In the genomic region with DNA sequence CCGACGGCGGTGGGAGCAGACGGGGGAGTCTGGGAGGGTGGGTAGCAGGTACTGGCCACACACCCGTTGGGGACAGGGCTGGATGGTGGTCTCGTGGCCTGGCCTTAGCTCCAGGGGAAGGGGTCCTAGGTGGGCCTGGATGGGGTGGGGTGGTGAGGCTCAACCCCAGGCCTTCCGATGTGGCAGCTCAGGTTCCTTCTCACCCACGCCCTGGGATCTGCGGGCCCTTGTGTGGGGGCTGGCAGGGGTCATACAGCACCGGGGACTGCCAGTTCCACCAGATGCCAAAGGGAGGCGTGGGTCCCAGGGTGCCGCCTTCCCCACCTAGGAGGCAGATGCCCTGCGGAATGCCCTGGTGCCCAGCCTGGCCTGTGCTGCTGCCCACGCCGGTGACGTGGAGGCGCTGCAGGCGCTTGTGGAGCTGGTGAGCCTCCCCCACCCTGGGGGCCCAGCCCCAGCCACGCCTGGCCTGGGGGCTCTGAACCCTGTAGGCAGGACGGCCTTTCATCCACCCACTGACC, we compare ENCODE assay signal across 27 cellular contexts. TPM values are rescaled to one million over a fixed set of nuclear protein-coding genes. Genes with fewer than 3 reads are reported as not detected.
DNase-seq lines count a peak whose midpoint lies in the region; ATAC-seq and TF ChIP-seq lines count a peak whose summit lies in the region.
"Had no signal": no experiment of that assay in that cellular context is flagged by ENCODE, and none has a peak within 500 bp of the region (broad histone marks: within the 10 kb centered on the region; RNA-seq: fewer than 3 reads in every experiment).

No MANE protein-coding gene starts in this region.

- no peak for TF ChIP-seq EP300 in transverse colon (IDR thresholded peaks at IDR 0.05; ENCODE audit: low read depth)

- H3K9me3 ChIP-seq in endodermal cell (ENCODE audit: control insufficient read depth, low read length) (no peaks in the 10 kb centered on the region), left lung (no peaks in the 10 kb centered on the region), transverse colon (no peaks in the 10 kb centered on the region)
- H3K9me3 ChIP-seq: pancreas had no signal

- in situ Hi-C loops in transverse colon (cut with MboI; ENCODE audit: low pct_ligation_motif_present in 1 of 4, low pct_unique_long_range_greater_than_20kb in 1 of 4, low sequenced_read_pairs in 3 of 4) = no loop called here

- H3K9me3 Mint-ChIP-seq in activated naive CD4-positive, alpha-beta T cell treated with anti-CD3 and anti-CD28 coated beads, Interleukin-2, amount 10 ng/mL, durations not matched to agents 7 days and 5 days = no peaks in the 10 kb centered on the region
- H3K9me3 Mint-ChIP-seq in activated naive CD4-positive, alpha-beta T cell treated with anti-CD3 and anti-CD28 coated beads for 36 hours = no peaks in the 10 kb centered on the region
- H3K9me3 Mint-ChIP-seq in endodermal cell = no peaks in the 10 kb centered on the region
- H3K9me3 Mint-ChIP-seq: CD8-positive, alpha-beta memory T cell; dendritic cell treated with granulocyte-macrophage colony-stimulating factor and Interleukin-4, amounts not matched to agents 40 ng/mL and 50 ng/mL, for 4 days; naive thymus-derived CD4-positive, alpha-beta T cell; stimulated activated naive CD8-positive, alpha-beta T cell treated with anti-CD3 and anti-CD28 coated beads, Interleukin-15, Interleukin-2, amounts not matched to agents 100 ng/mL and 50 ng/mL, for 24 hours had no signal

- H3K27me3 ChIP-seq in endodermal cell (ENCODE audit: control insufficient read depth, insufficient read depth, low read length, poor library complexity, severe bottlenecking) = no peaks in the 10 kb centered on the region
- peaks cover 0 to 41% of the 10 kb centered on the region in 2 donors for H3K27me3 ChIP-seq in left lung
- H3K27me3 ChIP-seq in transverse colon = no peaks in the 10 kb centered on the region
- H3K27me3 ChIP-seq: pancreas had no signal

- H3K4me3 ChIP-seq in endodermal cell (ENCODE audit: low read length) (no peak overlapping the region), left lung (no peak overlapping the region), transverse colon (no peak overlapping the region)
- H3K4me3 ChIP-seq: pancreas, PC-9 had no signal

- ATAC-seq in left lung = no peak
- no peak for ATAC-seq in HG02885 (IDR thresholded peaks at IDR 0.05; ENCODE audit: poor library complexity, unreplicated experiment)
- ATAC-seq in HG03439 (IDR thresholded peaks at IDR 0.05; ENCODE audit: unreplicated experiment) = no peak
- no peak for ATAC-seq in HG03280 (IDR thresholded peaks at IDR 0.05; ENCODE audit: unreplicated experiment)
- ATAC-seq: naive thymus-derived CD4-positive, alpha-beta T cell; sciatic nerve had no signal

- peak; percentile 14 for DNase-seq in activated naive CD4-positive, alpha-beta T cell treated with anti-CD3 and anti-CD28 coated beads, Interleukin-2, amount 10 ng/mL, durations not matched to agents 7 days and 5 days
- no peak for DNase-seq in activated naive CD4-positive, alpha-beta T cell treated with anti-CD3 and anti-CD28 coated beads for 36 hours
- DNase-seq in endodermal cell = peak; percentile 28
- peak; percentile 20 to 76 for DNase-seq in left lung
- peak; percentile 12 for DNase-seq in transverse colon
- DNase-seq: activated gamma-delta T cell treated with Interleukin-2 at 50 U/mL for 16 hours; AML-193; amniotic stem cell; DMS153; Karpas-422; MV-4-11; naive thymus-derived CD4-positive, alpha-beta T cell; NCI-H510A treated with DMSO at 0.1 percent for 48 hours; NK-92 treated with Interleukin-12 subunit alpha and Interleukin-12 subunit beta, amount 100 ng/mL, for 24 hours; PC-9; SIG-M5; stimulated activated CD4-positive, alpha-beta T cell treated with anti-CD3 and anti-CD28 coated beads, Interleukin-15, amount 100 ng/mL, for 24 hours; trophoblast cell had no signal

- CTCF ChIA-PET in activated naive CD4-positive, alpha-beta T cell treated with anti-CD3 and anti-CD28 coated beads, Interleukin-2, amount 10 ng/mL, durations not matched to agents 7 days and 5 days (lab: Charles Lee) = no interaction called here
- CTCF ChIA-PET in activated naive CD4-positive, alpha-beta T cell treated with anti-CD3 and anti-CD28 coated beads for 36 hours (lab: Charles Lee) = no interaction called here

- intact Hi-C loops in activated naive CD4-positive, alpha-beta T cell treated with anti-CD3 and anti-CD28 coated beads for 36 hours (cut with micrococcal nuclease) = no loop called here
- intact Hi-C loops in left lung (cut with DNase I) = no loop called here
- intact Hi-C loops in transverse colon (cut with DNase I; ENCODE audit: low total_unique reads) = no loop called here

- WGBS in endodermal cell (ENCODE audit: insufficient coverage in 1 of 2, insufficient read length in 1 of 2), 2 experiments = 92 to 99% methylated on average over 11 to 20 of the region's 20 CpGs
- 60% methylated on average over 17 of the region's 20 CpGs; no CpG with 5 or more reads in 1 of the 2 donors for WGBS in transverse colon (ENCODE audit: low coverage in 1 of 2), 2 donors

- H3K9ac ChIP-seq in endodermal cell (ENCODE audit: extremely low read depth, low read length, poor library complexity, severe bottlenecking) = no peak overlapping the region

- H3K27ac Mint-ChIP-seq in activated naive CD4-positive, alpha-beta T cell treated with anti-CD3 and anti-CD28 coated beads, Interleukin-2, amount 10 ng/mL, durations not matched to agents 7 days and 5 days = no peak overlapping the region
- no peak overlapping the region for H3K27ac Mint-ChIP-seq in activated naive CD4-positive, alpha-beta T cell treated with anti-CD3 and anti-CD28 coated beads for 36 hours
- H3K27ac Mint-ChIP-seq in endodermal cell = no peak overlapping the region
- H3K27ac Mint-ChIP-seq: CD8-positive, alpha-beta memory T cell; dendritic cell treated with granulocyte-macrophage colony-stimulating factor and Interleukin-4, amounts not matched to agents 40 ng/mL and 50 ng/mL, for 4 days; naive thymus-derived CD4-positive, alpha-beta T cell; stimulated activated naive CD8-positive, alpha-beta T cell treated with anti-CD3 and anti-CD28 coated beads, Interleukin-15, Interleukin-2, amounts not matched to agents 100 ng/mL and 50 ng/mL, for 24 hours had no signal

- TF ChIP-seq POLR2A in transverse colon (IDR thresholded peaks at IDR 0.05) = no peak

- no peaks in the 10 kb centered on the region for H3K4me1 Mint-ChIP-seq in activated naive CD4-positive, alpha-beta T cell treated with anti-CD3 and anti-CD28 coated beads, Interleukin-2, amount 10 ng/mL, durations not matched to agents 7 days and 5 days
- H3K4me1 Mint-ChIP-seq in activated naive CD4-positive, alpha-beta T cell treated with anti-CD3 and anti-CD28 coated beads for 36 hours (ENCODE audit: low read depth) = no peaks in the 10 kb centered on the region
- H3K4me1 Mint-ChIP-seq in endodermal cell = no peaks in the 10 kb centered on the region
- H3K4me1 Mint-ChIP-seq: CD8-positive, alpha-beta memory T cell; naive thymus-derived CD4-positive, alpha-beta T cell had no signal

- H3K4me1 ChIP-seq in endodermal cell (ENCODE audit: control insufficient read depth, insufficient read depth, low read length) (no peaks in the 10 kb centered on the region), left lung (no peaks in the 10 kb centered on the region), transverse colon (peaks cover 0 to 29% (median 24%) of the 10 kb centered on the region in 4 donors)
- H3K4me1 ChIP-seq: pancreas had no signal

- H3K4me3 Mint-ChIP-seq in activated naive CD4-positive, alpha-beta T cell treated with anti-CD3 and anti-CD28 coated beads, Interleukin-2, amount 10 ng/mL, durations not matched to agents 7 days and 5 days = no peak overlapping the region
- H3K4me3 Mint-ChIP-seq in activated naive CD4-positive, alpha-beta T cell treated with anti-CD3 and anti-CD28 coated beads for 36 hours = no peak overlapping the region
- no peak overlapping the region for H3K4me3 Mint-ChIP-seq in endodermal cell
- H3K4me3 Mint-ChIP-seq: CD8-positive, alpha-beta memory T cell; dendritic cell treated with granulocyte-macrophage colony-stimulating factor and Interleukin-4, amounts not matched to agents 40 ng/mL and 50 ng/mL, for 4 days; naive thymus-derived CD4-positive, alpha-beta T cell; stimulated activated naive CD8-positive, alpha-beta T cell treated with anti-CD3 and anti-CD28 coated beads, Interleukin-15, Interleukin-2, amounts not matched to agents 100 ng/mL and 50 ng/mL, for 24 hours had no signal

- no peaks in the 10 kb centered on the region for H3K36me3 ChIP-seq in endodermal cell (ENCODE audit: control insufficient read depth, insufficient read depth, low read length)
- no peaks in the 10 kb centered on the region for H3K36me3 ChIP-seq in left lung
- H3K36me3 ChIP-seq in transverse colon = no peaks in the 10 kb centered on the region
- H3K36me3 ChIP-seq: pancreas had no signal

- H3K27me3 Mint-ChIP-seq in activated naive CD4-positive, alpha-beta T cell treated with anti-CD3 and anti-CD28 coated beads, Interleukin-2, amount 10 ng/mL, durations not matched to agents 7 days and 5 days = no peaks in the 10 kb centered on the region
- no peaks in the 10 kb centered on the region for H3K27me3 Mint-ChIP-seq in activated naive CD4-positive, alpha-beta T cell treated with anti-CD3 and anti-CD28 coated beads for 36 hours (ENCODE audit: low read depth)
- no peaks in the 10 kb centered on the region for H3K27me3 Mint-ChIP-seq in endodermal cell (ENCODE audit: insufficient read depth)
- H3K27me3 Mint-ChIP-seq: CD8-positive, alpha-beta memory T cell; dendritic cell treated with granulocyte-macrophage colony-stimulating factor and Interleukin-4, amounts not matched to agents 40 ng/mL and 50 ng/mL, for 4 days; naive thymus-derived CD4-positive, alpha-beta T cell; stimulated activated naive CD8-positive, alpha-beta T cell treated with anti-CD3 and anti-CD28 coated beads, Interleukin-15, Interleukin-2, amounts not matched to agents 100 ng/mL and 50 ng/mL, for 24 hours had no signal

- H3K27ac ChIP-seq in endodermal cell (ENCODE audit: low read depth, low read length) (no peak overlapping the region), left lung (no peak overlapping the region), transverse colon (no peak overlapping the region)
- H3K27ac ChIP-seq: pancreas, PC-9 had no signal

- no peaks in the 10 kb centered on the region for H3K36me3 Mint-ChIP-seq in activated naive CD4-positive, alpha-beta T cell treated with anti-CD3 and anti-CD28 coated beads, Interleukin-2, amount 10 ng/mL, durations not matched to agents 7 days and 5 days
- no peaks in the 10 kb centered on the region for H3K36me3 Mint-ChIP-seq in activated naive CD4-positive, alpha-beta T cell treated with anti-CD3 and anti-CD28 coated beads for 36 hours (ENCODE audit: low read depth)
- no peaks in the 10 kb centered on the region for H3K36me3 Mint-ChIP-seq in endodermal cell (ENCODE audit: low read depth)
- H3K36me3 Mint-ChIP-seq: CD8-positive, alpha-beta memory T cell; naive thymus-derived CD4-positive, alpha-beta T cell had no signal

- no peak for TF ChIP-seq CTCF in endodermal cell (conservative IDR thresholded peaks at IDR 0.05)
- no peak for TF ChIP-seq CTCF in left lung (IDR thresholded peaks at IDR 0.05)
- TF ChIP-seq CTCF in transverse colon (IDR thresholded peaks at IDR 0.05) = no peak

RNA-seq across cellular contexts. Expression of gene ASPG, which starts 21.0 kb away (rescaled TPM):
- not detected for total RNA-seq in activated naive CD4-positive, alpha-beta T cell treated with anti-CD3 and anti-CD28 coated beads for 36 hours
- 1 to 10 TPM in 1 of 2 donors, under 1 TPM in 1; 0.71 to 1.4 TPM for total RNA-seq in endodermal cell
- polyA plus RNA-seq in endodermal cell (2013, experiment 1 of 2) = 0.32 TPM
- polyA plus RNA-seq in endodermal cell (2013, experiment 2 of 2) = 0.33 TPM
- 1 to 10 TPM; 1.4 TPM for total RNA-seq in left lung
- 10 to 100 TPM in 2 of 4 donors, 1 to 10 TPM in 2; 4.4 to 20.3 (median 8.7) TPM for total RNA-seq in transverse colon
- total RNA-seq: CD8-positive, alpha-beta memory T cell; G401; PC-9 had no signal
- polyA plus RNA-seq: CD8-positive, alpha-beta memory T cell; naive thymus-derived CD4-positive, alpha-beta T cell had no signal

RNA-seq across cellular contexts. Expression of gene KIF26A, which starts 31.9 kb away (rescaled TPM):
- total RNA-seq in activated naive CD4-positive, alpha-beta T cell treated with anti-CD3 and anti-CD28 coated beads for 36 hours = under 1 TPM; 0.07 TPM
- total RNA-seq in endodermal cell = 10 to 100 TPM; 36.7 to 54.8 TPM
- 9.9 TPM for polyA plus RNA-seq in endodermal cell (2013, experiment 1 of 2)
- polyA plus RNA-seq in endodermal cell (2013, experiment 2 of 2) = 8.4 TPM
- 1 to 10 TPM; 4.5 to 5.4 TPM for total RNA-seq in left lung
- 1 to 10 TPM; 2.2 to 7.8 (median 4.4) TPM for total RNA-seq in transverse colon
- polyA plus RNA-seq: CD8-positive, alpha-beta memory T cell; naive thymus-derived CD4-positive, alpha-beta T cell had no signal

Comparison
In these comparisons a context has a peak if more than half of its experiments do, and no peak if none do; other contexts are left out.
1. RNA of gene KIF26A, which starts 31.9 kb away (total RNA-seq): 36.7 to 54.8 TPM in endodermal cell; 2.2 to 7.8 TPM in transverse colon, 4.5 to 5.4 TPM in left lung and 0.07 TPM in activated naive CD4-positive, alpha-beta T cell treated with anti-CD3 and anti-CD28 coated beads for 36 hours; every median in the first group is over 4 times any median in the second.